Comparison of ENCODE assay signal across 8 cellular contexts in genomic region chr11:117985953-117986887, GRCh38. TPM values are rescaled to one million over a fixed set of nuclear protein-coding genes. Genes with fewer than 3 reads are reported as not detected.
DNase-seq lines count a peak whose midpoint lies in the region; ATAC-seq and TF ChIP-seq lines count a peak whose summit lies in the region.

Gene IL10RA, plus strand, starts transcription at chr11:117986394. Its CDS starts 74 bp downstream, at chr11:117986468.

- H3K4me2 ChIP-seq in OCI-LY7 (ENCODE audit: low read length), result peak within 1 kb of the TSS; percentile 89

- H3K4me3 ChIP-seq in OCI-LY7 (ENCODE audit: low read depth, low read length, poor library complexity, severe bottlenecking), result peak within 1 kb of the TSS; percentile 78

- peak; percentile 34 for TF ChIP-seq CTCF in OCI-LY7 (conservative IDR thresholded peaks at IDR 0.05; ENCODE audit: low read length)

- no peaks in the 10 kb centered on the region for H4K20me1 ChIP-seq in OCI-LY7 (ENCODE audit: insufficient read depth, low read length)

- peaks cover 27% of the 10 kb centered on the region for H3K36me3 ChIP-seq in OCI-LY7 (ENCODE audit: insufficient read depth, low read length)

- no TSS peak for BruUV-seq in OCI-LY7 (replicated peaks; lab: Mats Ljungman, UMichigan)

- H2AFZ ChIP-seq in OCI-LY7 (ENCODE audit: low read length), result peak within 1 kb of the TSS; percentile 91

- ATAC-seq in GM19025 (IDR thresholded peaks at IDR 0.05; ENCODE audit: low read depth, unreplicated experiment) (peak; percentile 92), HG03354 (IDR thresholded peaks at IDR 0.05; ENCODE audit: poor library complexity, severe bottlenecking, unreplicated experiment) (peak; percentile 87)

- intact Hi-C loops in OCI-LY7 (cut with micrococcal nuclease; ENCODE audit: unreplicated experiment), result loop anchor here (1.0 to 2.0 kb wide), 2 partner anchors 25 to 67 kb away; no protein-coding TSS in a partner anchor

- H3K4me1 ChIP-seq in OCI-LY7 (ENCODE audit: insufficient read depth, low read length, poor library complexity, severe bottlenecking), result peaks cover 35% of the 10 kb centered on the region

- peaks cover 6% of the 10 kb centered on the region; the same call in 1 of the 2 replicates for H3K79me2 ChIP-seq in OCI-LY7 (ENCODE audit: insufficient read depth, low read depth, low read length)

- CTCF ChIA-PET in OCI-LY7 (lab: Charles Lee; ENCODE audit: unreplicated experiment), result interaction anchor here (0.6 to 2.8 kb wide), 3 partner anchors 20 to 1160 kb away, joined by 4 to 13 read pairs (median 4); no protein-coding TSS in a partner anchor

- H3K27ac ChIP-seq in OCI-LY7 (ENCODE audit: low read depth, low read length, poor library complexity, severe bottlenecking), result peak within 1 kb of the TSS; percentile 44
- peak within 1 kb of the TSS; percentile 63 for H3K27ac ChIP-seq in temporal lobe (ENCODE audit: low read depth, low read length)

- DNase-seq in CD1c-positive myeloid dendritic cell (ENCODE audit: extremely low spot score) (peak; percentile 98), OCI-LY7 (ENCODE audit: low spot score) (peak; percentile 92), globus pallidus (ENCODE audit: low spot score) (peak; percentile 78), occipital lobe (lab: John Stamatoyannopoulos, UW) (peak; percentile 73)
- DNase-seq in activated T-helper 9 cell treated with anti-CD3 and anti-CD28 coated beads, Interleukin-2, amount 50 U/mL, for 16 hours (ENCODE audit: low read depth), result peak; percentile 78

- POLR2A ChIA-PET in OCI-LY7 (lab: Charles Lee), result interaction anchor here (0.6 to 4.2 kb wide), 8 partner anchors 11 to 387 kb away, joined by 3 to 59 read pairs (median 4); no protein-coding TSS in a partner anchor

- no peaks in the 10 kb centered on the region for H3K9me2 ChIP-seq in OCI-LY7 (ENCODE audit: insufficient read depth, low read length)

- no peaks in the 10 kb centered on the region for H3K9me3 ChIP-seq in OCI-LY7 (ENCODE audit: low read length)

RNA-seq across cellular contexts. Expression of gene IL10RA, which starts in this region (rescaled TPM):
- total RNA-seq in OCI-LY7 (2014; rRNA removed; shearing (Covaris generic)), result 8.2 and 15.7 TPM in 2 replicates
- 18.3 and 25.2 TPM in 2 replicates for total RNA-seq in OCI-LY7 (2022)
- 6.7 TPM for total RNA-seq in occipital lobe
- total RNA-seq in temporal lobe, result 1.2 TPM

Comparison
In these comparisons a context has a peak if more than half of its experiments do, and no peak if none do; other contexts are left out.
1. Peak in every context shown above with its lines: DNase-seq, ATAC-seq, H3K4me3 ChIP-seq and H3K27ac ChIP-seq.